17 cellular contexts compared by ENCODE assay signal in genomic region chr3:148079370-148079769, GRCh38.
DNase-seq lines count a peak whose midpoint lies in the region; ATAC-seq, FAIRE-seq and TF ChIP-seq lines count a peak whose summit lies in the region.
"Had no signal": no experiment of that assay in that cellular context is flagged by ENCODE, and none has a peak within 500 bp of the region (broad histone marks: within the 10 kb centered on the region; RNA-seq: fewer than 3 reads in every experiment).

No MANE protein-coding gene starts in this region.

- no peak overlapping the region for H3K23ac ChIP-seq in mesenchymal stem cell (ENCODE audit: low read length in 2 of 2)

- POLR2A ChIA-PET in T-cell (lab: Charles Lee): no interaction called here

- H3K4me1 ChIP-seq in heart left ventricle (no peaks in the 10 kb centered on the region), mesenchymal stem cell (ENCODE audit: control insufficient read depth, insufficient read depth, low read depth, low read length) (no peaks in the 10 kb centered on the region), aorta (ENCODE audit: control insufficient read depth in 1 of 2, insufficient read depth in 2 of 2, low read length in 2 of 2) (peaks cover 0 to 2% of the 10 kb centered on the region in 2 donors)
- H3K4me1 ChIP-seq: gastroesophageal sphincter, left lung had no signal

- in situ Hi-C loops in astrocyte of the spinal cord (cut with HindIII; ENCODE audit: low sequenced_read_pairs): loop anchor here (25.0 kb wide), 1 partner anchor 692 kb away; no protein-coding TSS in a partner anchor

- H3K36me3 Mint-ChIP-seq in T-cell: no peaks in the 10 kb centered on the region
- H3K36me3 Mint-ChIP-seq: activated naive CD8-positive, alpha-beta T cell treated with anti-CD3 and anti-CD28 coated beads, Interleukin-2, amount 10 ng/mL, durations not matched to agents 7 days and 5 days had no signal

- H3K79me1 ChIP-seq in mesenchymal stem cell (replicated peaks; ENCODE audit: low read length, poor library complexity, severe bottlenecking): no peaks in the 10 kb centered on the region

- H3K14ac ChIP-seq in mesenchymal stem cell (ENCODE audit: low read length in 2 of 2): no peak overlapping the region

- no peak overlapping the region for H3K4me3 Mint-ChIP-seq in T-cell
- H3K4me3 Mint-ChIP-seq: activated naive CD8-positive, alpha-beta T cell treated with anti-CD3 and anti-CD28 coated beads, Interleukin-2, amount 10 ng/mL, durations not matched to agents 7 days and 5 days had no signal

- peak overlapping the region in 1 of 12 donors; percentile 8 for H3K27ac ChIP-seq in heart left ventricle
- H3K27ac ChIP-seq in mesenchymal stem cell (ENCODE audit: low read length, poor library complexity, severe bottlenecking): no peak overlapping the region
- no peak overlapping the region for H3K27ac ChIP-seq in aorta (ENCODE audit: low read depth in 1 of 2, low read length in 2 of 2)
- H3K27ac ChIP-seq: gastroesophageal sphincter, left lung, neutrophil had no signal

- H3K9me3 ChIP-seq in heart left ventricle (no peaks in the 10 kb centered on the region), mesenchymal stem cell (ENCODE audit: control insufficient read depth, low read length) (no peaks in the 10 kb centered on the region), aorta (ENCODE audit: control insufficient read depth, low read length) (no peaks in the 10 kb centered on the region)
- H3K9me3 ChIP-seq: gastroesophageal sphincter, left lung, neutrophil had no signal

- H2BK12ac ChIP-seq in mesenchymal stem cell (ENCODE audit: low read length in 2 of 2): no peak overlapping the region

- peak overlapping the region in 1 of 2 experiments; percentile 35 for H3K4ac ChIP-seq in mesenchymal stem cell (ENCODE audit: low read depth in 1 of 2, low read length in 2 of 2)

- H3K4me1 Mint-ChIP-seq in T-cell: no peaks in the 10 kb centered on the region
- H3K4me1 Mint-ChIP-seq: activated naive CD8-positive, alpha-beta T cell treated with anti-CD3 and anti-CD28 coated beads, Interleukin-2, amount 10 ng/mL, durations not matched to agents 7 days and 5 days had no signal

- DNase-seq in left ventricle myocardium superior (peak; percentile 17), heart left ventricle (no peak), astrocyte of the spinal cord (ENCODE audit: low read depth, low spot score) (peak; percentile 69), mesenchymal stem cell (peak; percentile 3), aorta (peak in 1 of 2 donors; percentile 39), frontal cortex (ENCODE audit: low spot score in 2 of 2) (no peak), T-cell (no peak)
- DNase-seq in activated CD4-positive, alpha-beta T cell treated with anti-CD3 and anti-CD28 coated beads, Interleukin-2, amount 50 U/mL, for 4 hours: no peak
- DNase-seq: ACHN; activated CD8-positive, alpha-beta memory T cell treated with anti-CD3 and anti-CD28 coated beads, Interleukin-2, amount 50 U/mL, for 48 hours; activated naive CD8-positive, alpha-beta T cell treated with anti-CD3 and anti-CD28 coated beads, Interleukin-2, amount 10 ng/mL, durations not matched to agents 7 days and 5 days; NCI-H446 treated with DMSO at 0.1 percent for 48 hours had no signal

- no peak overlapping the region for H2BK5ac ChIP-seq in mesenchymal stem cell (ENCODE audit: low read depth, low read length, poor library complexity, severe bottlenecking)

- H2BK15ac ChIP-seq in mesenchymal stem cell (ENCODE audit: low read depth, poor library complexity, severe bottlenecking): no peak overlapping the region

- no peak overlapping the region for H2BK120ac ChIP-seq in mesenchymal stem cell (ENCODE audit: low read depth, low read length)

- H3K9ac ChIP-seq in mesenchymal stem cell (ENCODE audit: low read length): peak overlapping the region; percentile 46

- TF ChIP-seq POLR2A in heart left ventricle (IDR thresholded peaks at IDR 0.05): no peak

- H3K9me3 Mint-ChIP-seq in T-cell: peaks cover 0 to 6% (median 0%) of the 10 kb centered on the region in 3 donors
- H3K9me3 Mint-ChIP-seq: activated naive CD8-positive, alpha-beta T cell treated with anti-CD3 and anti-CD28 coated beads, Interleukin-2, amount 10 ng/mL, durations not matched to agents 7 days and 5 days had no signal

- no peak overlapping the region for H4K8ac ChIP-seq in mesenchymal stem cell (ENCODE audit: low read length)

- H3K27me3 ChIP-seq in heart left ventricle (no peaks in the 10 kb centered on the region), mesenchymal stem cell (ENCODE audit: control insufficient read depth in 1 of 2, insufficient read depth in 1 of 2, low read length in 2 of 2) (no peaks in the 10 kb centered on the region), aorta (ENCODE audit: control insufficient read depth in 1 of 2, insufficient read depth in 2 of 2, low read length in 1 of 2) (no peaks in the 10 kb centered on the region)
- H3K27me3 ChIP-seq: gastroesophageal sphincter, left lung, neutrophil had no signal

- H4K91ac ChIP-seq in mesenchymal stem cell (ENCODE audit: low read length): no peak overlapping the region

- FAIRE-seq in frontal cortex (lab: Jason Lieb, UNC): no peak
- FAIRE-seq: D721Med, urothelium cell line had no signal

- H3K4me3 ChIP-seq in heart left ventricle (no peak overlapping the region), astrocyte of the spinal cord (ENCODE audit: low read depth, low read length) (peak overlapping the region; percentile 12), mesenchymal stem cell (ENCODE audit: insufficient read depth in 1 of 2, low read depth in 1 of 2, low read length in 2 of 2) (no peak overlapping the region), aorta (ENCODE audit: low read length in 2 of 2) (no peak overlapping the region)
- H3K4me3 ChIP-seq: gastroesophageal sphincter, left lung had no signal

- no peaks in the 10 kb centered on the region for H3K36me3 ChIP-seq in heart left ventricle
- no peaks in the 10 kb centered on the region for H3K36me3 ChIP-seq in mesenchymal stem cell (ENCODE audit: control insufficient read depth in 1 of 2, insufficient read depth in 2 of 2, low read depth in 1 of 2, low read length in 2 of 2)
- no peaks in the 10 kb centered on the region for H3K36me3 ChIP-seq in aorta (ENCODE audit: control insufficient read depth in 1 of 2, insufficient read depth in 2 of 2, low read length in 1 of 2)
- H3K36me3 ChIP-seq: gastroesophageal sphincter, left lung, neutrophil had no signal

- CTCF ChIA-PET in T-cell (lab: Charles Lee): no interaction called here

- H2AFZ ChIP-seq in mesenchymal stem cell (ENCODE audit: low read depth, low read length): peak overlapping the region; percentile 29

- no peak overlapping the region for H3K4me2 ChIP-seq in mesenchymal stem cell (ENCODE audit: low read length, poor library complexity, severe bottlenecking)

- 57 to 76% (median 70%) methylated on average over 4 to 6 of the region's 6 CpGs for WGBS in heart left ventricle, 4 donors
- no CpG with 5 or more reads among the region's 6 CpGs for WGBS in mesenchymal stem cell
- 47 to 51% methylated on average over 6 of the region's 6 CpGs for WGBS in aorta, 2 donors

- H2AK5ac ChIP-seq in mesenchymal stem cell (ENCODE audit: low read length, severe bottlenecking): no peak overlapping the region

- TF ChIP-seq CTCF in heart left ventricle (IDR thresholded peaks at IDR 0.05): no peak
- no peak for TF ChIP-seq CTCF in astrocyte of the spinal cord (IDR thresholded peaks at IDR 0.05; ENCODE audit: low read depth, low read length)

- H3K18ac ChIP-seq in mesenchymal stem cell (ENCODE audit: low read depth in 1 of 2, low read length in 2 of 2): no peak overlapping the region

- H3K27ac Mint-ChIP-seq in T-cell: no peak overlapping the region
- H3K27ac Mint-ChIP-seq: activated naive CD8-positive, alpha-beta T cell treated with anti-CD3 and anti-CD28 coated beads, Interleukin-2, amount 10 ng/mL, durations not matched to agents 7 days and 5 days had no signal

- ATAC-seq in left ventricle myocardium superior (no peak), heart left ventricle (no peak), aorta (ENCODE audit: low FRiP score) (peak; percentile 15), T-cell (replicated peaks in 1 of 4) (no peak)
- ATAC-seq: gastroesophageal sphincter had no signal

- no peaks in the 10 kb centered on the region for H3K27me3 Mint-ChIP-seq in T-cell
- H3K27me3 Mint-ChIP-seq: activated naive CD8-positive, alpha-beta T cell treated with anti-CD3 and anti-CD28 coated beads, Interleukin-2, amount 10 ng/mL, durations not matched to agents 7 days and 5 days had no signal

- intact Hi-C loops in left ventricle myocardium superior (cut with micrococcal nuclease) (no loop called here), heart left ventricle (cut with DNase I) (loop anchor here in 3 of 10 donors (10.0 kb wide), 4 partner anchors 455 to 1435 kb away; no protein-coding TSS in a partner anchor), aorta (cut with DNase I) (no loop called here)

Comparison
In these comparisons a context has a peak if more than half of its experiments do, and no peak if none do; other contexts are left out.
1. DNase-seq: peak in left ventricle myocardium superior (single experiment), astrocyte of the spinal cord (single experiment) and mesenchymal stem cell (single experiment); none in heart left ventricle (0 of 5), frontal cortex (0 of 2), activated CD4-positive, alpha-beta T cell treated with anti-CD3 and anti-CD28 coated beads, Interleukin-2, amount 50 U/mL, for 4 hours (0 of 2) and T-cell (0 of 34).